ENCODE assay signal across 9 cellular contexts in the genomic region with DNA sequence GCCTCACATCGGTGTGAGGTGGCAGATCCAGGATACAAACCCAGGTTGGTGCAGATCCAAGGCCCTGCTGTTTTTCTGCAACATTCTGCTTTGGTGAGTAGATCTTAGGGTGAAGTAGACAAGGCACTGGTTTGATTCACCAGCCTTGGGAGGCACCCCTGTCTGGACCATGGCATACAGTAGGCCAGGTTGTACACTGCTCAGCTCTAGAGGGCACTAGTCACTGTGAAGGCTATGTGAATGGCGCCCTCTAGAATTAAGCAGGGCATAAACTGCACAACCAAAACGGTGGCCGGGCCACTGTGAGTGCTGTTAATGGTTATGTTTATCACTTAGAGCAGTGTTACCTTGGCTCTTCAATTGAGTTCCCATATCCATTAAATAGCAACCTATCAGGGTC.
DNase-seq lines count a peak whose midpoint lies in the region; ATAC-seq and TF ChIP-seq lines count a peak whose summit lies in the region.
"Had no signal": no experiment of that assay in that cellular context is flagged by ENCODE, and none has a peak within 500 bp of the region (broad histone marks: within the 10 kb centered on the region; RNA-seq: fewer than 3 reads in every experiment).

No MANE protein-coding gene starts in this region.

- TF ChIP-seq CTCF in fibroblast of pulmonary artery (IDR thresholded peaks at IDR 0.05; ENCODE audit: low read length, missing control alignments) (peak; percentile 56), upper lobe of right lung (IDR thresholded peaks at IDR 0.05) (peak; percentile 23)

- no peak overlapping the region for H3K4me3 ChIP-seq in fibroblast of pulmonary artery (replicated peaks; ENCODE audit: low read depth, low read length)
- no peak overlapping the region for H3K4me3 ChIP-seq in upper lobe of right lung

- no peaks in the 10 kb centered on the region for H3K4me1 ChIP-seq in upper lobe of right lung

- no peak overlapping the region for H3K4me3 Mint-ChIP-seq in T-helper 17 cell

- no peak overlapping the region for H3K27ac ChIP-seq in upper lobe of right lung
- H3K27ac ChIP-seq: neutrophil had no signal

- no peak overlapping the region for H3K27ac Mint-ChIP-seq in T-helper 17 cell

- H3K27me3 ChIP-seq in upper lobe of right lung: no peaks in the 10 kb centered on the region
- H3K27me3 ChIP-seq: neutrophil had no signal

- H3K27me3 Mint-ChIP-seq in T-helper 17 cell: no peaks in the 10 kb centered on the region

- H3K36me3 Mint-ChIP-seq in T-helper 17 cell (ENCODE audit: low read depth): no peaks in the 10 kb centered on the region

- ATAC-seq in T-helper 17 cell: peak; percentile 65
- ATAC-seq in upper lobe of right lung: peak; percentile 60
- no peak for ATAC-seq in HG03432 (IDR thresholded peaks at IDR 0.05; ENCODE audit: unreplicated experiment)

- intact Hi-C loops in upper lobe of right lung (cut with DNase I): no loop called here

- DNase-seq in NCI-H2227 (lab: John Stamatoyannopoulos, UW; ENCODE audit: unreplicated experiment) (peak; percentile 30), NCI-H2227 treated with DMSO at 0.1 percent for 48 hours (lab: John Stamatoyannopoulos, UW) (no peak), HuH-7.5 (ENCODE audit: low spot score) (peak; percentile 29), T-helper 17 cell (no peak), fibroblast of pulmonary artery (ENCODE audit: low read depth) (peak; percentile 43), upper lobe of right lung (no peak), germinal center (ENCODE audit: low spot score) (no peak)

- H3K36me3 ChIP-seq in upper lobe of right lung: no peaks in the 10 kb centered on the region
- H3K36me3 ChIP-seq: neutrophil had no signal

- no peaks in the 10 kb centered on the region for H3K9me3 ChIP-seq in T-helper 17 cell (ENCODE audit: control insufficient read depth, low read length, poor library complexity, severe bottlenecking)
- H3K9me3 ChIP-seq in upper lobe of right lung: no peaks in the 10 kb centered on the region
- H3K9me3 ChIP-seq: neutrophil had no signal

- H3K4me1 Mint-ChIP-seq in T-helper 17 cell: peaks cover 16% of the 10 kb centered on the region

Comparison
In these comparisons a context has a peak if more than half of its experiments do, and no peak if none do; other contexts are left out.
1. DNase-seq: peak in NCI-H2227 (single experiment), HuH-7.5 (single experiment) and fibroblast of pulmonary artery (single experiment); none in NCI-H2227 treated with DMSO at 0.1 percent for 48 hours (single experiment), T-helper 17 cell (0 of 3), upper lobe of right lung (single experiment) and germinal center (single experiment).